ENCODE assay signal across 1 cellular context in the genomic region with DNA sequence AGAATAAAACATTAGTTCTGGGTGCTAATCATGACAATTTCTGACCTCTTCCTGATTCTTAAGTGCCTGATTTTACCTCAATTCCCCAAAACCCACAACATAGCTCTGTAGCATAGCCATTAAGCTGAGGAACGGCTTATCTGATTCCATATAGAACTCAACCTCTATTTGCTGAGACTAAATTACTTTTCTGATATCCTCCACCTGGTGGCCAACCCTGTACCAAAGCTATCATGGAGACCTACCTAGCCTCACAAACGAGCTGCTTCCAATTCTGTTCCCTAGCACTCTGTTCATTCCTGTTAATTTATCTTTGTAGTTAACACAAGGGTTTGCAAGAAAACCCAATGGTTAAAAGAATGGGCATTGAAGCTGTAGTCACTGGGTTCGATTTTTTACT.
TF ChIP-seq lines count a peak whose summit lies in the region.

No MANE protein-coding gene starts in this region.

TF ChIP-seq in WTC11, 78 proteins besides CTCF, POLR2A, EP300 and RAD21 (continued from another document):
- TF ChIP-seq ZNF532 (CRISPR knock-in tag; IDR thresholded peaks at IDR 0.05; ENCODE audit: borderline replicate concordance): no peak
- no peak for TF ChIP-seq ZSCAN18 (CRISPR knock-in tag; IDR thresholded peaks at IDR 0.05)
- no peak for TF ChIP-seq CREB1 (CRISPR knock-in tag; IDR thresholded peaks at IDR 0.05)
- no peak for TF ChIP-seq NR3C1 (CRISPR knock-in tag; conservative IDR thresholded peaks at IDR 0.05; ENCODE audit: low read depth)
- TF ChIP-seq ZNF232 (CRISPR knock-in tag; IDR thresholded peaks at IDR 0.05): no peak
- no peak for TF ChIP-seq KAT7 (CRISPR knock-in tag; IDR thresholded peaks at IDR 0.05; ENCODE audit: borderline replicate concordance)
- no peak for TF ChIP-seq E2F5 (CRISPR knock-in tag; IDR thresholded peaks at IDR 0.05)
- TF ChIP-seq SMAD4 (CRISPR knock-in tag; IDR thresholded peaks at IDR 0.05): no peak
- no peak for TF ChIP-seq ZNF281 (CRISPR knock-in tag; IDR thresholded peaks at IDR 0.05)
- TF ChIP-seq, protein P1, sequence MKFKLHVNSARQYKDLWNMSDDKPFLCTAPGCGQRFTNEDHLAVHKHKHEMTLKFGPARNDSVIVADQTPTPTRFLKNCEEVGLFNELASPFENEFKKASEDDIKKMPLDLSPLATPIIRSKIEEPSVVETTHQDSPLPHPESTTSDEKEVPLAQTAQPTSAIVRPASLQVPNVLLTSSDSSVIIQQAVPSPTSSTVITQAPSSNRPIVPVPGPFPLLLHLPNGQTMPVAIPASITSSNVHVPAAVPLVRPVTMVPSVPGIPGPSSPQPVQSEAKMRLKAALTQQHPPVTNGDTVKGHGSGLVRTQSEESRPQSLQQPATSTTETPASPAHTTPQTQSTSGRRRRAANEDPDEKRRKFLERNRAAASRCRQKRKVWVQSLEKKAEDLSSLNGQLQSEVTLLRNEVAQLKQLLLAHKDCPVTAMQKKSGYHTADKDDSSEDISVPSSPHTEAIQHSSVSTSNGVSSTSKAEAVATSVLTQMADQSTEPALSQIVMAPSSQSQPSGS (CRISPR knock-in tag; IDR thresholded peaks at IDR 0.05; ENCODE audit: borderline replicate concordance, low read depth): no peak
